Comparison of ENCODE assay signal across 19 cellular contexts in genomic region chr2:3413642-3414041, GRCh38.
"Had no signal": no experiment of that assay in that cellular context is flagged by ENCODE, and none has a peak within 500 bp of the region (broad histone marks: within the 10 kb centered on the region; RNA-seq: fewer than 3 reads in every experiment).

No MANE protein-coding gene starts in this region.

- H3K36me3 ChIP-seq: adrenal gland, ovary had no signal

- H3K4me3 ChIP-seq: adrenal gland, coronary artery, heart right ventricle, left ventricle myocardium inferior, ovary, testis had no signal

- H3K4me1 ChIP-seq: heart right ventricle, left ventricle myocardium inferior, testis had no signal

- H3K9me3 ChIP-seq: adrenal gland, heart right ventricle, left ventricle myocardium inferior, ovary, testis had no signal

- H3K27me3 ChIP-seq: adrenal gland, heart right ventricle, ovary, testis had no signal

- H3K27ac ChIP-seq: adrenal gland, coronary artery, heart right ventricle, left ventricle myocardium inferior, ovary, testis had no signal

- H3K4me1 Mint-ChIP-seq: activated CD4-positive, alpha-beta T cell treated with anti-CD3 and anti-CD28 coated beads, Interleukin-2, amount 10 ng/mL, durations not matched to agents 7 days and 5 days; neural crest cell had no signal

- DNase-seq: activated CD4-positive, alpha-beta T cell treated with anti-CD3 and anti-CD28 coated beads, Interleukin-2, amount 10 ng/mL, durations not matched to agents 7 days and 5 days; activated CD4-positive, CD25-positive, alpha-beta regulatory T cell; activated CD8-positive, alpha-beta memory T cell treated with anti-CD3 and anti-CD28 coated beads for 24 hours; activated naive CD4-positive, alpha-beta T cell treated with anti-CD3 and anti-CD28 coated beads, Interleukin-2, amount 50 U/mL, for 16 hours; adrenal gland; central memory CD4-positive, alpha-beta T cell; effector CD4-positive, alpha-beta T cell; foreskin melanocyte; heart right ventricle; left ventricle myocardium inferior; mesenchymal stem cell; ovary; stimulated activated CD4-positive, alpha-beta T cell treated with anti-CD3 and anti-CD28 coated beads, Interleukin-4, amount 100 ng/mL, for 1 hour; stimulated activated CD8-positive, alpha-beta memory T cell treated with anti-CD3 and anti-CD28 coated beads, Interleukin-4, amount 100 ng/mL, for 48 hours; testis had no signal

- H3K4me3 Mint-ChIP-seq: activated CD4-positive, alpha-beta T cell treated with anti-CD3 and anti-CD28 coated beads, Interleukin-2, amount 10 ng/mL, durations not matched to agents 7 days and 5 days; neural crest cell; stimulated activated naive CD8-positive, alpha-beta T cell treated with anti-CD3 and anti-CD28 coated beads, Interleukin-15, Interleukin-2, amounts not matched to agents 100 ng/mL and 50 ng/mL, for 24 hours had no signal

- H3K27ac Mint-ChIP-seq: activated CD4-positive, alpha-beta T cell treated with anti-CD3 and anti-CD28 coated beads, Interleukin-2, amount 10 ng/mL, durations not matched to agents 7 days and 5 days; activated T-helper 2 cell treated with anti-CD3 and anti-CD28 coated beads, Interferon-gamma antibody, Interleukin-2, Interleukin-4, amounts not matched to agents 10 μg/mL and 5 μg/mL and 100 μg/mL, durations not matched to agents 14 hours and 24 hours and 36 hours; stimulated activated naive CD8-positive, alpha-beta T cell treated with anti-CD3 and anti-CD28 coated beads, Interleukin-15, Interleukin-2, amounts not matched to agents 100 ng/mL and 50 ng/mL, for 24 hours had no signal

- H3K27me3 Mint-ChIP-seq: activated CD4-positive, alpha-beta T cell treated with anti-CD3 and anti-CD28 coated beads, Interleukin-2, amount 10 ng/mL, durations not matched to agents 7 days and 5 days; stimulated activated naive CD8-positive, alpha-beta T cell treated with anti-CD3 and anti-CD28 coated beads, Interleukin-15, Interleukin-2, amounts not matched to agents 100 ng/mL and 50 ng/mL, for 24 hours had no signal

- H3K9me3 Mint-ChIP-seq: activated CD4-positive, alpha-beta T cell treated with anti-CD3 and anti-CD28 coated beads, Interleukin-2, amount 10 ng/mL, durations not matched to agents 7 days and 5 days; activated T-helper 2 cell treated with anti-CD3 and anti-CD28 coated beads, Interferon-gamma antibody, Interleukin-2, Interleukin-4, amounts not matched to agents 10 μg/mL and 5 μg/mL and 100 μg/mL, durations not matched to agents 14 hours and 24 hours and 36 hours; neural crest cell; stimulated activated naive CD8-positive, alpha-beta T cell treated with anti-CD3 and anti-CD28 coated beads, Interleukin-15, Interleukin-2, amounts not matched to agents 100 ng/mL and 50 ng/mL, for 24 hours had no signal
